ENCODE assay signal across 21 cellular contexts in the genomic region with DNA sequence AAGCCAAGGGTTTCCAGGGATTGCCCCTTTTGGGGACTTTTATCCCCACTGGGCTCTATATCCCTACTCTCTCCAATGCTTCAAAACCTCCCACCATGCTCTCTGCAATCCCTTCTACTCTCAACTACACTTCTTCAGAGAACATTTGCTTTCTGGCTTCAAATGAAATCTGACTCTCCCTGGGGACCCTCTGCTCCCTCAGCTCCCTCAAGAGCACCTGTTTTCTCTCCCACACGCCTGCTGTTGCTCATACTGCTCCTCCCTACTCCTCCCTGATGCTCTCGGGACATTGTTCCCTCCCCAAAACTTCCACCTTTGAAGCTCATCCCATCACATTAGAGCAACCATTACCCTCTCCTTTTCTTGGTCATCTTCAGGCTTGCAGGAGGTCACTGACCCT.
"Had no signal": no experiment of that assay in that cellular context is flagged by ENCODE, and none has a peak within 500 bp of the region (broad histone marks: within the 10 kb centered on the region; RNA-seq: fewer than 3 reads in every experiment).

No MANE protein-coding gene starts in this region.

- ATAC-seq: activated CD4-positive, alpha-beta T cell treated with anti-CD3 and anti-CD28 coated beads for 36 hours; natural killer cell treated with Interleukin-12 subunit alpha and Interleukin-12 subunit beta and Interleukin-15 and Interleukin-18, amount 100 ng/mL, for 72 hours; stimulated activated memory B cell treated with anti-CD40 and anti-IgM and Interleukin-4, amounts not matched to agents 10 μg/mL and 1 μg/mL and 100 μg/mL, for 72 hours; WTC11 had no signal

- H3K4me1 ChIP-seq: esophagus squamous epithelium, sigmoid colon, spleen, upper lobe of left lung had no signal

- DNase-seq: activated CD4-positive, alpha-beta T cell treated with anti-CD3 and anti-CD28 coated beads for 36 hours; activated CD4-positive, alpha-beta T cell treated with anti-CD3 and anti-CD28 coated beads, Interleukin-2, amount 50 U/mL, for 48 hours; activated naive CD4-positive, alpha-beta T cell; activated naive CD8-positive, alpha-beta T cell treated with anti-CD3 and anti-CD28 coated beads, Interleukin-2, amount 10 ng/mL, durations not matched to agents 7 days and 5 days; activated T-cell treated with anti-CD3 and anti-CD28 coated beads for 4 hours; amygdala; effector CD8-positive, alpha-beta T cell; esophagus squamous epithelium; immature natural killer cell; nucleus accumbens; sigmoid colon; spleen; stimulated activated CD4-positive, alpha-beta T cell treated with anti-CD3 and anti-CD28 coated beads, Interleukin-4, amount 100 ng/mL, for 4 hours; upper lobe of left lung had no signal

- H3K4me3 Mint-ChIP-seq: activated CD4-positive, alpha-beta T cell treated with anti-CD3 and anti-CD28 coated beads for 36 hours; activated naive CD8-positive, alpha-beta T cell treated with anti-CD3 and anti-CD28 coated beads, Interleukin-2, amount 10 ng/mL, durations not matched to agents 7 days and 5 days; activated T-helper 1 cell treated with anti-CD3 and anti-CD28 coated beads, Interleukin-12 subunit alpha, Interleukin-12 subunit beta, Interleukin-2, Interleukin-4 antibody, amounts not matched to agents 30 ng/mL and 10 ng/mL and 1 ng/mL, durations not matched to agents 14 hours and 24 hours and 36 hours; dendritic cell treated with granulocyte-macrophage colony-stimulating factor and Interleukin-4, amounts not matched to agents 40 ng/mL and 50 ng/mL, for 4 days; immature natural killer cell; natural killer cell treated with Interleukin-12 subunit alpha and Interleukin-12 subunit beta and Interleukin-15 and Interleukin-18, amount 100 ng/mL, for 72 hours; stimulated activated memory B cell treated with anti-CD40 and anti-IgM and Interleukin-4, amounts not matched to agents 10 μg/mL and 1 μg/mL and 100 μg/mL, for 72 hours; WTC11 had no signal

- H3K27ac Mint-ChIP-seq: activated CD4-positive, alpha-beta T cell treated with anti-CD3 and anti-CD28 coated beads for 36 hours; activated naive CD8-positive, alpha-beta T cell treated with anti-CD3 and anti-CD28 coated beads, Interleukin-2, amount 10 ng/mL, durations not matched to agents 7 days and 5 days; activated T-helper 1 cell treated with anti-CD3 and anti-CD28 coated beads, Interleukin-12 subunit alpha, Interleukin-12 subunit beta, Interleukin-2, Interleukin-4 antibody, amounts not matched to agents 30 ng/mL and 10 ng/mL and 1 ng/mL, durations not matched to agents 14 hours and 24 hours and 36 hours; dendritic cell treated with granulocyte-macrophage colony-stimulating factor and Interleukin-4, amounts not matched to agents 40 ng/mL and 50 ng/mL, for 4 days; immature natural killer cell; natural killer cell treated with Interleukin-12 subunit alpha and Interleukin-12 subunit beta and Interleukin-15 and Interleukin-18, amount 100 ng/mL, for 72 hours; stimulated activated memory B cell treated with anti-CD40 and anti-IgM and Interleukin-4, amounts not matched to agents 10 μg/mL and 1 μg/mL and 100 μg/mL, for 72 hours; WTC11 had no signal

- H3K4me1 Mint-ChIP-seq: activated CD4-positive, alpha-beta T cell treated with anti-CD3 and anti-CD28 coated beads for 36 hours; activated naive CD8-positive, alpha-beta T cell treated with anti-CD3 and anti-CD28 coated beads, Interleukin-2, amount 10 ng/mL, durations not matched to agents 7 days and 5 days; immature natural killer cell; stimulated activated memory B cell treated with anti-CD40 and anti-IgM and Interleukin-4, amounts not matched to agents 10 μg/mL and 1 μg/mL and 100 μg/mL, for 72 hours; WTC11 had no signal

- H3K27me3 Mint-ChIP-seq: activated CD4-positive, alpha-beta T cell treated with anti-CD3 and anti-CD28 coated beads for 36 hours; activated naive CD8-positive, alpha-beta T cell treated with anti-CD3 and anti-CD28 coated beads, Interleukin-2, amount 10 ng/mL, durations not matched to agents 7 days and 5 days; dendritic cell treated with granulocyte-macrophage colony-stimulating factor and Interleukin-4, amounts not matched to agents 40 ng/mL and 50 ng/mL, for 4 days; stimulated activated memory B cell treated with anti-CD40 and anti-IgM and Interleukin-4, amounts not matched to agents 10 μg/mL and 1 μg/mL and 100 μg/mL, for 72 hours had no signal

- H3K27ac ChIP-seq: cardiac muscle cell, esophagus squamous epithelium, sigmoid colon, spleen, thoracic aorta, upper lobe of left lung had no signal

- H3K27me3 ChIP-seq: cardiac muscle cell, esophagus squamous epithelium, sigmoid colon, spleen, upper lobe of left lung had no signal

- H3K9me3 Mint-ChIP-seq: activated naive CD8-positive, alpha-beta T cell treated with anti-CD3 and anti-CD28 coated beads, Interleukin-2, amount 10 ng/mL, durations not matched to agents 7 days and 5 days; activated T-helper 1 cell treated with anti-CD3 and anti-CD28 coated beads, Interleukin-12 subunit alpha, Interleukin-12 subunit beta, Interleukin-2, Interleukin-4 antibody, amounts not matched to agents 30 ng/mL and 10 ng/mL and 1 ng/mL, durations not matched to agents 14 hours and 24 hours and 36 hours; dendritic cell treated with granulocyte-macrophage colony-stimulating factor and Interleukin-4, amounts not matched to agents 40 ng/mL and 50 ng/mL, for 4 days; natural killer cell treated with Interleukin-12 subunit alpha and Interleukin-12 subunit beta and Interleukin-15 and Interleukin-18, amount 100 ng/mL, for 72 hours; WTC11 had no signal

- H3K36me3 Mint-ChIP-seq: activated naive CD8-positive, alpha-beta T cell treated with anti-CD3 and anti-CD28 coated beads, Interleukin-2, amount 10 ng/mL, durations not matched to agents 7 days and 5 days; immature natural killer cell; natural killer cell treated with Interleukin-12 subunit alpha and Interleukin-12 subunit beta and Interleukin-15 and Interleukin-18, amount 100 ng/mL, for 72 hours; stimulated activated memory B cell treated with anti-CD40 and anti-IgM and Interleukin-4, amounts not matched to agents 10 μg/mL and 1 μg/mL and 100 μg/mL, for 72 hours; WTC11 had no signal

- H3K4me3 ChIP-seq: cardiac muscle cell, esophagus squamous epithelium, sigmoid colon, spleen, thoracic aorta, upper lobe of left lung had no signal

- H3K36me3 ChIP-seq: cardiac muscle cell, esophagus squamous epithelium, sigmoid colon, spleen, thoracic aorta, upper lobe of left lung had no signal

- H3K9me3 ChIP-seq: esophagus squamous epithelium, sigmoid colon, spleen, thoracic aorta, upper lobe of left lung had no signal
